17 cellular contexts compared by ENCODE assay signal in genomic region chr5:149108651-149109280, GRCh38. TPM values are rescaled to one million over a fixed set of nuclear protein-coding genes. Genes with fewer than 3 reads are reported as not detected.
"Had no signal": no experiment of that assay in that cellular context is flagged by ENCODE, and none has a peak within 500 bp of the region (broad histone marks: within the 10 kb centered on the region; RNA-seq: fewer than 3 reads in every experiment).

No MANE protein-coding gene starts in this region.

- DNase-seq: activated CD4-positive, alpha-beta memory T cell treated with anti-CD3 and anti-CD28 coated beads, Interleukin-2, amount 10 ng/mL, durations not matched to agents 7 days and 5 days; activated CD4-positive, alpha-beta T cell treated with anti-CD3 and anti-CD28 coated beads for 48 hours; activated CD4-positive, CD25-positive, alpha-beta regulatory T cell; activated CD8-positive, alpha-beta memory T cell treated with anti-CD3 and anti-CD28 coated beads, Interleukin-2, amount 10 ng/mL, durations not matched to agents 7 days and 5 days; activated naive CD4-positive, alpha-beta T cell; activated naive CD8-positive, alpha-beta T cell treated with anti-CD3 and anti-CD28 coated beads for 36 hours; central memory CD4-positive, alpha-beta T cell; colonic mucosa; endodermal cell; sigmoid colon; spleen; stimulated activated CD4-positive, alpha-beta T cell treated with anti-CD3 and anti-CD28 coated beads, Interleukin-4, amount 100 ng/mL, for 4 hours had no signal

- H3K36me3 ChIP-seq: colonic mucosa, sigmoid colon, spleen had no signal

- H3K4me1 ChIP-seq: colonic mucosa, sigmoid colon, spleen had no signal

- H3K27me3 ChIP-seq: colonic mucosa, hepatocyte, sigmoid colon, spleen had no signal

- H3K9me3 ChIP-seq: colonic mucosa, sigmoid colon, spleen had no signal

- ATAC-seq: activated CD8-positive, alpha-beta memory T cell treated with anti-CD3 and anti-CD28 coated beads, Interleukin-2, amount 10 ng/mL, durations not matched to agents 7 days and 5 days; left lobe of liver; natural killer cell treated with Interleukin-12 subunit alpha and Interleukin-12 subunit beta and Interleukin-15 and Interleukin-18, amount 100 ng/mL, for 72 hours; stimulated activated memory B cell treated with anti-CD40 and anti-IgM and Interleukin-4, amounts not matched to agents 10 μg/mL and 1 μg/mL and 100 μg/mL, for 72 hours had no signal

- H3K4me3 ChIP-seq: colonic mucosa, hepatocyte, lung, sigmoid colon, spleen had no signal

- H3K27ac ChIP-seq: colonic mucosa, hepatocyte, sigmoid colon, spleen had no signal

RNA-seq across cellular contexts. Expression of gene ABLIM3, which starts 32.5 kb away (rescaled TPM):
- total RNA-seq: activated naive CD8-positive, alpha-beta T cell treated with anti-CD3 and anti-CD28 coated beads for 36 hours; natural killer cell treated with Interleukin-12 subunit alpha and Interleukin-12 subunit beta and Interleukin-15 and Interleukin-18, amount 100 ng/mL, for 72 hours had no signal

RNA-seq across cellular contexts. Expression of gene SH3TC2, which starts 45.9 kb away (rescaled TPM):
- total RNA-seq: activated CD4-positive, alpha-beta memory T cell treated with anti-CD3 and anti-CD28 coated beads, Interleukin-2, amount 10 ng/mL, durations not matched to agents 7 days and 5 days; activated CD8-positive, alpha-beta memory T cell treated with anti-CD3 and anti-CD28 coated beads, Interleukin-2, amount 10 ng/mL, durations not matched to agents 7 days and 5 days; activated naive CD8-positive, alpha-beta T cell treated with anti-CD3 and anti-CD28 coated beads for 36 hours; natural killer cell treated with Interleukin-12 subunit alpha and Interleukin-12 subunit beta and Interleukin-15 and Interleukin-18, amount 100 ng/mL, for 72 hours had no signal
